14 cellular contexts compared by ENCODE assay signal in genomic region chr4:53123171-53123570, GRCh38.
DNase-seq lines count a peak whose midpoint lies in the region; ATAC-seq and TF ChIP-seq lines count a peak whose summit lies in the region.
"Had no signal": no experiment of that assay in that cellular context is flagged by ENCODE, and none has a peak within 500 bp of the region (broad histone marks: within the 10 kb centered on the region; RNA-seq: fewer than 3 reads in every experiment).

No MANE protein-coding gene starts in this region.

- in situ Hi-C loops in IMR-90 (cut with MboI; ENCODE audit: low sequenced_read_pairs): no loop called here

- no peak overlapping the region for H3K4ac ChIP-seq in IMR-90 (ENCODE audit: low read depth, low read length)

- no peaks in the 10 kb centered on the region for H3K9me3 Mint-ChIP-seq in activated T-helper 17 cell treated with anti-CD3 and anti-CD28 coated beads, Interleukin-2, amount 50 U/mL, for 72 hours
- H3K9me3 Mint-ChIP-seq: CD4-positive, alpha-beta T cell had no signal

- no peak overlapping the region for H3K27ac Mint-ChIP-seq in activated T-helper 17 cell treated with anti-CD3 and anti-CD28 coated beads, Interleukin-2, amount 50 U/mL, for 72 hours
- H3K27ac Mint-ChIP-seq: B cell; CD4-positive, alpha-beta T cell had no signal

- TF ChIP-seq POLR2A in IMR-90 (IDR thresholded peaks at IDR 0.05; ENCODE audit: low read depth, low read length) (no peak), stomach (IDR thresholded peaks at IDR 0.05) (no peak)

- no peak overlapping the region for H3K9ac ChIP-seq in IMR-90 (ENCODE audit: low read depth, low read length)
- H3K9ac ChIP-seq: GM23248 had no signal

- WGBS in IMR-90 (ENCODE audit: extremely low coverage in 2 of 2, insufficient read length in 1 of 2), 2 experiments: 60% methylated on average over 1 of the region's 2 CpGs; no CpG with 5 or more reads in 1 of the 2 experiments
- 19 to 42% (median 33%) methylated on average over 2 of the region's 2 CpGs for whole genome bisulfite sequencing in stomach, 5 donors

- no peak for TF ChIP-seq RAD21 in IMR-90 (IDR thresholded peaks at IDR 0.05; ENCODE audit: low read length)

- H3K4me2 ChIP-seq in IMR-90 (ENCODE audit: low read depth, low read length): no peak overlapping the region; the same call in 1 of the 2 replicates

- no peak overlapping the region for H2BK20ac ChIP-seq in IMR-90 (ENCODE audit: low read depth, low read length)

- DNase-seq in IMR-90 (no peak), dermis microvascular lymphatic vessel endothelial cell (ENCODE audit: low read depth in 2 of 2) (peak; percentile 56 to 60), left colon (no peak), stomach (no peak), SHP77 (lab: John Stamatoyannopoulos, UW) (no peak)
- DNase-seq: C1 segment of cervical spinal cord; Calu3; CD4-positive, alpha-beta T cell; DMS 273 treated with DMSO at 0.1 percent for 48 hours; GM23248 had no signal

- H3K23ac ChIP-seq in IMR-90 (ENCODE audit: low read depth, low read length): no peak overlapping the region

- no peak overlapping the region for H2AK5ac ChIP-seq in IMR-90 (ENCODE audit: low read depth, low read length)

- no TSS peak for BruUV-seq in IMR-90 (replicated peaks; lab: Mats Ljungman, UMichigan)

- H3K18ac ChIP-seq in IMR-90 (ENCODE audit: low read depth, low read length): no peak overlapping the region

- intact Hi-C loops in IMR-90 (cut with micrococcal nuclease) (no loop called here), left colon (cut with DNase I, micrococcal nuclease) (no loop called here), stomach (cut with DNase I; ENCODE audit: low total_unique reads) (no loop called here)

- TF ChIP-seq CTCF in IMR-90 (conservative IDR thresholded peaks at IDR 0.05; ENCODE audit: low read depth, low read length): no peak
- no peak for TF ChIP-seq CTCF in stomach (IDR thresholded peaks at IDR 0.05)

- H4K5ac ChIP-seq in IMR-90 (ENCODE audit: low read depth, low read length): 0 out of 2 replicates have a peak overlapping the region, but pooled peaks have one; percentile 24

- H3K56ac ChIP-seq in IMR-90 (ENCODE audit: extremely low read depth, insufficient read depth, low read length): no peak overlapping the region

- H3K36me3 Mint-ChIP-seq in activated T-helper 17 cell treated with anti-CD3 and anti-CD28 coated beads, Interleukin-2, amount 50 U/mL, for 72 hours (ENCODE audit: low read depth): no peaks in the 10 kb centered on the region

- no peak overlapping the region for H2BK15ac ChIP-seq in IMR-90 (ENCODE audit: low read depth, low read length)

- no peaks in the 10 kb centered on the region for H3K9me3 ChIP-seq in IMR-90 (ENCODE audit: control insufficient read depth, insufficient read depth, low read length)
- H3K9me3 ChIP-seq in stomach: no peaks in the 10 kb centered on the region

- no peaks in the 10 kb centered on the region for H4K20me1 ChIP-seq in IMR-90 (ENCODE audit: insufficient read depth, low read length)

- no peaks in the 10 kb centered on the region for H3K27me3 ChIP-seq in IMR-90 (ENCODE audit: control insufficient read depth, insufficient read depth, low read length)
- H3K27me3 ChIP-seq in stomach: no peaks in the 10 kb centered on the region

- H2AK9ac ChIP-seq in IMR-90 (replicated peaks; ENCODE audit: low read depth, low read length, poor library complexity): no peak overlapping the region

- H3K27ac ChIP-seq in IMR-90 (ENCODE audit: insufficient read depth, low read length) (peak overlapping the region; percentile 44; the same call in 1 of the 2 replicates), stomach (peak overlapping the region in 3 of 5 donors; percentile 21 to 82 (median 65))
- H3K27ac ChIP-seq: GM23248 had no signal

- H3K4me1 ChIP-seq in IMR-90 (ENCODE audit: control insufficient read depth, insufficient read depth, low read length) (peaks cover 13% of the 10 kb centered on the region), stomach (peaks cover 18 to 39% (median 32%) of the 10 kb centered on the region in 4 donors)

- peaks cover 0 to 3% of the 10 kb centered on the region in 2 experiments; a peak in 2 of 4 replicates for H3K79me1 ChIP-seq in IMR-90 (ENCODE audit: low read depth in 1 of 2, low read length in 2 of 2)

- dilution Hi-C loops in IMR-90 (cut with HindIII; ENCODE audit: low sequenced_read_pairs, unreplicated experiment): no loop called here

- no peak overlapping the region for H2BK5ac ChIP-seq in IMR-90 (ENCODE audit: low read depth, low read length, poor library complexity, severe bottlenecking)

- H3K4me1 Mint-ChIP-seq in activated T-helper 17 cell treated with anti-CD3 and anti-CD28 coated beads, Interleukin-2, amount 50 U/mL, for 72 hours: no peaks in the 10 kb centered on the region
- H3K4me1 Mint-ChIP-seq: B cell had no signal

- CTCF ChIA-PET in IMR-90 (lab: Yijun Ruan, JAX): interaction anchor here (0.6 kb wide), 3 partner anchors 8 to 1080 kb away, joined by 3 to 4 read pairs (median 4); no protein-coding TSS in a partner anchor

- H3K14ac ChIP-seq in IMR-90 (replicated peaks; ENCODE audit: low read depth, low read length): no peak overlapping the region

- H4K8ac ChIP-seq in IMR-90 (ENCODE audit: low read depth in 2 of 2, low read length in 2 of 2): no peak overlapping the region

- TF ChIP-seq EP300 in stomach (IDR thresholded peaks at IDR 0.05): no peak

- H3K27me3 Mint-ChIP-seq in activated T-helper 17 cell treated with anti-CD3 and anti-CD28 coated beads, Interleukin-2, amount 50 U/mL, for 72 hours: no peaks in the 10 kb centered on the region
- H3K27me3 Mint-ChIP-seq: B cell; CD4-positive, alpha-beta T cell had no signal

- POLR2A ChIA-PET in IMR-90 (lab: Charles Lee; ENCODE audit: unreplicated experiment): no interaction called here

- H3K4me3 ChIP-seq in IMR-90 (ENCODE audit: insufficient read depth, low read depth, low read length) (no peak overlapping the region), stomach (no peak overlapping the region)
- H3K4me3 ChIP-seq: GM23248 had no signal

- H3K36me3 ChIP-seq in IMR-90 (ENCODE audit: control insufficient read depth, insufficient read depth, low read length) (no peaks in the 10 kb centered on the region), stomach (no peaks in the 10 kb centered on the region)

- ATAC-seq in IMR-90 (ENCODE audit: low read depth): no peak
- peak; percentile 36 for ATAC-seq in left colon
- no peak for ATAC-seq in activated T-helper 17 cell treated with anti-CD3 and anti-CD28 coated beads, Interleukin-2, amount 50 U/mL, for 72 hours (replicated peaks)
- ATAC-seq in GM18498 (IDR thresholded peaks at IDR 0.05; ENCODE audit: unreplicated experiment): no peak
- ATAC-seq: HCT116 had no signal

- no peaks in the 10 kb centered on the region; the same call in 1 of the 2 replicates for H3K9me1 ChIP-seq in IMR-90 (ENCODE audit: insufficient read depth, low read length)

- H3K4me3 Mint-ChIP-seq in activated T-helper 17 cell treated with anti-CD3 and anti-CD28 coated beads, Interleukin-2, amount 50 U/mL, for 72 hours: no peak overlapping the region
- H3K4me3 Mint-ChIP-seq: B cell; CD4-positive, alpha-beta T cell had no signal

- no peak overlapping the region for H2AFZ ChIP-seq in IMR-90 (replicated peaks; ENCODE audit: low read length, poor library complexity)
- H2AFZ ChIP-seq: GM23248 had no signal

- H2BK120ac ChIP-seq in IMR-90 (ENCODE audit: low read depth, low read length): no peak overlapping the region

- no peak overlapping the region for H4K91ac ChIP-seq in IMR-90 (ENCODE audit: insufficient read depth, low read depth, low read length)

TF ChIP-seq in IMR-90, 13 proteins besides CTCF, POLR2A, EP300 and RAD21:
- TF ChIP-seq BHLHE40 (IDR thresholded peaks at IDR 0.05; ENCODE audit: low read depth, low read length): no peak
- no peak for TF ChIP-seq MXI1 (IDR thresholded peaks at IDR 0.05; ENCODE audit: borderline replicate concordance, low read depth, low read length)
- no peak for TF ChIP-seq MAFK (IDR thresholded peaks at IDR 0.05; ENCODE audit: low read depth, low read length)
- TF ChIP-seq SMC3 (IDR thresholded peaks at IDR 0.05; ENCODE audit: low read depth, low read length): no peak
- no peak for TF ChIP-seq RCOR1 (IDR thresholded peaks at IDR 0.05; ENCODE audit: insufficient replicate concordance, low read length)
- TF ChIP-seq, protein P1, sequence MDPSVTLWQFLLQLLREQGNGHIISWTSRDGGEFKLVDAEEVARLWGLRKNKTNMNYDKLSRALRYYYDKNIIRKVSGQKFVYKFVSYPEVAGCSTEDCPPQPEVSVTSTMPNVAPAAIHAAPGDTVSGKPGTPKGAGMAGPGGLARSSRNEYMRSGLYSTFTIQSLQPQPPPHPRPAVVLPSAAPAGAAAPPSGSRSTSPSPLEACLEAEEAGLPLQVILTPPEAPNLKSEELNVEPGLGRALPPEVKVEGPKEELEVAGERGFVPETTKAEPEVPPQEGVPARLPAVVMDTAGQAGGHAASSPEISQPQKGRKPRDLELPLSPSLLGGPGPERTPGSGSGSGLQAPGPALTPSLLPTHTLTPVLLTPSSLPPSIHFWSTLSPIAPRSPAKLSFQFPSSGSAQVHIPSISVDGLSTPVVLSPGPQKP (IDR thresholded peaks at IDR 0.05; ENCODE audit: borderline replicate concordance, low read depth, low read length): no peak
- no peak for TF ChIP-seq RFX5 (IDR thresholded peaks at IDR 0.05; ENCODE audit: low read depth, low read length)
- TF ChIP-seq USF2 (IDR thresholded peaks at IDR 0.05; ENCODE audit: low read depth, low read length): no peak
- TF ChIP-seq NFE2L2 (IDR thresholded peaks at IDR 0.05; ENCODE audit: low read depth, low read length): no peak
- no peak for TF ChIP-seq MAZ (IDR thresholded peaks at IDR 0.05; ENCODE audit: borderline replicate concordance, low read depth, low read length)
- no peak for TF ChIP-seq FOS (IDR thresholded peaks at IDR 0.05; ENCODE audit: low read depth, low read length)
TF ChIP-seq in IMR-90: peak in this region for 0.

Comparison
In these comparisons a context has a peak if more than half of its experiments do, and no peak if none do; other contexts are left out.
1. DNase-seq: peak in dermis microvascular lymphatic vessel endothelial cell (2 of 2); none in IMR-90 (single experiment), left colon (0 of 2), stomach (single experiment) and SHP77 (0 of 2).